ENCODE assay signal across 12 cellular contexts in the genomic region with DNA sequence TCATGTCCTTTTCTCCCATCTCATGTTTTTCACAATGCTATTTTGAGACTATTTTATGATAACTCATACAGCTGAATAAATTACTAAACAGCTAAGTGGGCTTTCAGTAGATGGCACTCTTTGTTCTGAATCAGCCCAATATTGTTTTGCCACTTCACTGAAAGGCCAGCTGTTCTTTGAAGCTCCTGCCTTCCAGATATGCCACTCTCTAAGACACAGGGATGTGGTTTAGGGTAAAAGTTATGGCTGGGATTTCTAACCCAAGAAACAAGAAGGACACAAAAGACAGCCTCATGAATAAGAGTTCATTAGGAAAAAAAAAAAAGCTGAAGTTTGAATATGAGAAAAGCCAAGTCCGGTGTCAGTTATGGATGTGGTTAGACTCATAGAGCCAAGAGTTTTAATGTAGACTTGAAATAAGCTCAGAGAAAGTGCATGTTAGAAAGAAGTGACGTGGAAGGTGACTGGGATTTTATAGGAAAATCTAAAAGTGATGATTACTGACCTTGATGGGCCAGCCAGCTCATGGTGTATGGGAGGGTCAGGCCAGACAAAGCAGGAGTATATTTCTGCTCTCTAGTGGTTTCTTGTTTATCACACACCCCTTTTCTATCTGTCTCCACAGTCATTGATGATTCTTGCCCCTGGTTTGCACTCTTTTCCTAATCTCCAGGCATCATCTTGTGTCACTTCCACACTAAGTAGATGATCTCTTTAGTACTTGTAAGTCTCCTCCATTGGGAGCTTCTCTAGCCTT.
DNase-seq lines count a peak whose midpoint lies in the region; ATAC-seq and TF ChIP-seq lines count a peak whose summit lies in the region.
"Had no signal": no experiment of that assay in that cellular context is flagged by ENCODE, and none has a peak within 500 bp of the region (broad histone marks: within the 10 kb centered on the region; RNA-seq: fewer than 3 reads in every experiment).

No MANE protein-coding gene starts in this region.

- H3K56ac ChIP-seq in IMR-90 (ENCODE audit: extremely low read depth, insufficient read depth, low read length): no peak overlapping the region

- H4K20me1 ChIP-seq in IMR-90 (ENCODE audit: insufficient read depth, low read length): no peaks in the 10 kb centered on the region
- no peaks in the 10 kb centered on the region for H4K20me1 ChIP-seq in mammary epithelial cell (ENCODE audit: insufficient read depth, low read length)

- H3K9me3 ChIP-seq in IMR-90 (ENCODE audit: control insufficient read depth, insufficient read depth, low read length) (no peaks in the 10 kb centered on the region), mammary epithelial cell (replicated peaks; ENCODE audit: insufficient read depth, low read length) (no peaks in the 10 kb centered on the region), upper lobe of left lung (no peaks in the 10 kb centered on the region)

- no peak for TF ChIP-seq EP300 in upper lobe of left lung (IDR thresholded peaks at IDR 0.05)

- no peak overlapping the region for H3K14ac ChIP-seq in IMR-90 (replicated peaks; ENCODE audit: low read depth, low read length)

- in situ Hi-C loops in IMR-90 (cut with MboI; ENCODE audit: low sequenced_read_pairs): loop anchor here (25.0 kb wide), 1 partner anchor 780 kb away; no protein-coding TSS in a partner anchor
- in situ Hi-C loops in mammary epithelial cell (cut with MboI; ENCODE audit: low sequenced_read_pairs in 2 of 2): loop anchor here in 1 of 2 donors (25.0 kb wide), 1 partner anchor 695 kb away; no protein-coding TSS in a partner anchor

- H2AK5ac ChIP-seq in IMR-90 (ENCODE audit: low read depth, low read length): no peak overlapping the region

- BruUV-seq in IMR-90 (replicated peaks; lab: Mats Ljungman, UMichigan) (no TSS peak), mammary epithelial cell (replicated peaks; lab: Mats Ljungman, UMichigan) (no TSS peak)

- H3K4me3 ChIP-seq in IMR-90 (ENCODE audit: insufficient read depth, low read depth, low read length) (no peak overlapping the region), mammary epithelial cell (replicated peaks in 1 of 3; ENCODE audit: insufficient read depth in 1 of 3, low read depth in 2 of 3, low read length in 3 of 3) (no peak overlapping the region), upper lobe of left lung (no peak overlapping the region)

- no peak overlapping the region for H3K4me2 ChIP-seq in IMR-90 (ENCODE audit: low read depth, low read length)
- no peak overlapping the region for H3K4me2 ChIP-seq in mammary epithelial cell (ENCODE audit: insufficient read depth, low read depth, low read length)

- H4K91ac ChIP-seq in IMR-90 (ENCODE audit: insufficient read depth, low read depth, low read length): no peak overlapping the region

- H2BK120ac ChIP-seq in IMR-90 (ENCODE audit: low read depth, low read length): 0 out of 2 replicates have a peak overlapping the region, but pooled peaks have one; percentile 15

- peak; percentile 57 for ATAC-seq in IMR-90 (ENCODE audit: low read depth)
- ATAC-seq in upper lobe of left lung (ENCODE audit: low FRiP score in 2 of 2): no peak
- ATAC-seq: stimulated activated memory B cell treated with anti-CD40 and anti-IgM and Interleukin-4, amounts not matched to agents 10 μg/mL and 1 μg/mL and 100 μg/mL, for 72 hours had no signal

- dilution Hi-C loops in IMR-90 (cut with HindIII; ENCODE audit: low sequenced_read_pairs, unreplicated experiment): no loop called here
- dilution Hi-C loops in mammary epithelial cell (cut with HindIII; ENCODE audit: low sequenced_read_pairs): no loop called here

- DNase-seq in COLO829 (ENCODE audit: low spot score) (peak; percentile 3), IMR-90 (peak; percentile 47), mammary epithelial cell (peak; percentile 42), medulla oblongata (ENCODE audit: extremely low spot score) (peak; percentile 44), erythroblast (lab: John Stamatoyannopoulos, UW) (no peak), upper lobe of left lung (no peak), NCI-H187 treated with DMSO at 0.1 percent for 48 hours (lab: John Stamatoyannopoulos, UW) (no peak)
- DNase-seq in activated CD4-positive, alpha-beta T cell treated with anti-CD3 and anti-CD28 coated beads for 4 hours: no peak
- DNase-seq: activated CD4-positive, alpha-beta memory T cell treated with anti-CD3 and anti-CD28 coated beads for 36 hours; islet precursor cell; right cardiac atrium had no signal

- intact Hi-C loops in IMR-90 (cut with micrococcal nuclease) (loop anchor here (2.0 kb wide), 1 partner anchor 488 kb away; a partner anchor contains a TSS), mammary epithelial cell (cut with micrococcal nuclease) (loop anchor here (1.0 to 10.0 kb wide), 5 partner anchors 98 to 709 kb away; no protein-coding TSS in a partner anchor)

- H2AK9ac ChIP-seq in IMR-90 (replicated peaks; ENCODE audit: low read depth, low read length, poor library complexity): no peak overlapping the region

- peak overlapping the region; percentile 26; the same call in 1 of the 2 replicates for H4K5ac ChIP-seq in IMR-90 (ENCODE audit: low read depth, low read length)

- H3K79me1 ChIP-seq in IMR-90 (ENCODE audit: low read depth in 1 of 2, low read length in 2 of 2): no peaks in the 10 kb centered on the region

- H4K8ac ChIP-seq in IMR-90 (ENCODE audit: low read depth in 2 of 2, low read length in 2 of 2): no peak overlapping the region; a peak in 1 of 4 replicates

- H3K4ac ChIP-seq in IMR-90 (ENCODE audit: low read depth, low read length): no peak overlapping the region; the same call in 1 of the 2 replicates

- peaks cover 2% of the 10 kb centered on the region; the same call in 1 of the 2 replicates for H3K4me1 ChIP-seq in IMR-90 (ENCODE audit: control insufficient read depth, insufficient read depth, low read length)
- H3K4me1 ChIP-seq in mammary epithelial cell (ENCODE audit: insufficient read depth, low read length): peaks cover 3% of the 10 kb centered on the region
- H3K4me1 ChIP-seq in upper lobe of left lung: no peaks in the 10 kb centered on the region

- no peak overlapping the region for H2BK5ac ChIP-seq in IMR-90 (ENCODE audit: low read depth, low read length, poor library complexity, severe bottlenecking)

- no CpG with 5 or more reads among the region's 2 CpGs for WGBS in IMR-90 (ENCODE audit: extremely low coverage in 2 of 2, insufficient read length in 1 of 2), 2 experiments
- 100% methylated on average over 2 of the region's 2 CpGs for WGBS in mammary epithelial cell (ENCODE audit: low coverage, missing lambda C conversion rate)
- WGBS in upper lobe of left lung, 2 donors: 74 to 76% methylated on average over 2 of the region's 2 CpGs

- no peak overlapping the region for H3K23ac ChIP-seq in IMR-90 (ENCODE audit: low read depth, low read length)

- peak overlapping the region; percentile 34; the same call in 1 of the 2 replicates for H3K18ac ChIP-seq in IMR-90 (ENCODE audit: low read depth, low read length)

- peak; percentile 52 for TF ChIP-seq CTCF in IMR-90 (conservative IDR thresholded peaks at IDR 0.05; ENCODE audit: low read depth, low read length)
- peak; percentile 16 to 58 for TF ChIP-seq CTCF in mammary epithelial cell (conservative IDR thresholded peaks at IDR 0.05 in 1 of 2, IDR thresholded peaks at IDR 0.05 in 1 of 2; ENCODE audit: extremely low read depth in 1 of 2, insufficient read depth in 1 of 2, low read depth in 1 of 2, low read length in 2 of 2)
- TF ChIP-seq CTCF in upper lobe of left lung (IDR thresholded peaks at IDR 0.05): peak in 1 of 6 experiments; percentile 8

- H3K9me1 ChIP-seq in IMR-90 (ENCODE audit: insufficient read depth, low read length): no peaks in the 10 kb centered on the region

- no peak overlapping the region for H3K9ac ChIP-seq in IMR-90 (ENCODE audit: low read depth, low read length)
- H3K9ac ChIP-seq in mammary epithelial cell (ENCODE audit: insufficient read depth, low read length): no peak overlapping the region

- no peak overlapping the region for H3K27ac ChIP-seq in IMR-90 (ENCODE audit: insufficient read depth, low read length)
- H3K27ac ChIP-seq in mammary epithelial cell (ENCODE audit: insufficient read depth, low read depth, low read length): no peak overlapping the region
- H3K27ac ChIP-seq in upper lobe of left lung: no peak overlapping the region

- H2BK15ac ChIP-seq in IMR-90 (ENCODE audit: low read depth, low read length): peak overlapping the region; percentile 12; the same call in 1 of the 3 replicates

- H3K36me3 ChIP-seq in IMR-90 (ENCODE audit: control insufficient read depth, insufficient read depth, low read length): no peaks in the 10 kb centered on the region
- H3K36me3 ChIP-seq in mammary epithelial cell (ENCODE audit: insufficient read depth, low read length): no peaks in the 10 kb centered on the region
- no peaks in the 10 kb centered on the region for H3K36me3 ChIP-seq in upper lobe of left lung

- H3K79me2 ChIP-seq in mammary epithelial cell (ENCODE audit: insufficient read depth, low read length): no peaks in the 10 kb centered on the region

- CTCF ChIA-PET in IMR-90 (lab: Yijun Ruan, JAX) (interaction anchor here (0.6 to 1.3 kb wide), 11 partner anchors 14 to 709 kb away, joined by 3 to 5 read pairs (median 3); no protein-coding TSS in a partner anchor), mammary epithelial cell (lab: Charles Lee; ENCODE audit: low non-redundant PET) (interaction anchor here (0.6 to 1.3 kb wide), 3 partner anchors 97 to 709 kb away, joined by 6 to 12 read pairs (median 8); no protein-coding TSS in a partner anchor)

- peak overlapping the region; percentile 12; the same call in 1 of the 2 replicates for H2BK20ac ChIP-seq in IMR-90 (ENCODE audit: low read depth, low read length)

- no peak for TF ChIP-seq POLR2A in IMR-90 (IDR thresholded peaks at IDR 0.05; ENCODE audit: low read depth, low read length)
- TF ChIP-seq POLR2A in erythroblast (IDR thresholded peaks at IDR 0.05; ENCODE audit: low read length): no peak
- TF ChIP-seq POLR2A in upper lobe of left lung (IDR thresholded peaks at IDR 0.05): no peak

- POLR2A ChIA-PET in IMR-90 (lab: Charles Lee; ENCODE audit: unreplicated experiment): interaction anchor here (0.6 to 1.0 kb wide), 2 partner anchors 490 to 1654 kb away, joined by 3 read pairs; no protein-coding TSS in a partner anchor

- no peaks in the 10 kb centered on the region for H3K27me3 ChIP-seq in IMR-90 (ENCODE audit: control insufficient read depth, insufficient read depth, low read length)
- no peaks in the 10 kb centered on the region for H3K27me3 ChIP-seq in mammary epithelial cell (ENCODE audit: insufficient read depth, low read length)
- no peaks in the 10 kb centered on the region for H3K27me3 ChIP-seq in upper lobe of left lung

- H2AFZ ChIP-seq in IMR-90 (replicated peaks; ENCODE audit: low read length, poor library complexity) (no peak overlapping the region), mammary epithelial cell (ENCODE audit: low read depth, low read length) (peak overlapping the region; percentile 8)

- TF ChIP-seq RAD21 in IMR-90 (IDR thresholded peaks at IDR 0.05; ENCODE audit: low read length): peak; percentile 60

TF ChIP-seq in IMR-90, 13 proteins besides CTCF, POLR2A, EP300 and RAD21:
- TF ChIP-seq CEBPB (IDR thresholded peaks at IDR 0.05; ENCODE audit: low read depth, low read length) (no peak), SMC3 (IDR thresholded peaks at IDR 0.05; ENCODE audit: low read depth, low read length) (peak; percentile 33)

Comparison
In these comparisons a context has a peak if more than half of its experiments do, and no peak if none do; other contexts are left out.
1. DNase-seq: peak in COLO829 (single experiment), IMR-90 (single experiment), mammary epithelial cell (single experiment) and medulla oblongata (single experiment); none in erythroblast (0 of 2), upper lobe of left lung (0 of 2), NCI-H187 treated with DMSO at 0.1 percent for 48 hours (single experiment) and activated CD4-positive, alpha-beta T cell treated with anti-CD3 and anti-CD28 coated beads for 4 hours (0 of 2).